In the genomic region with DNA sequence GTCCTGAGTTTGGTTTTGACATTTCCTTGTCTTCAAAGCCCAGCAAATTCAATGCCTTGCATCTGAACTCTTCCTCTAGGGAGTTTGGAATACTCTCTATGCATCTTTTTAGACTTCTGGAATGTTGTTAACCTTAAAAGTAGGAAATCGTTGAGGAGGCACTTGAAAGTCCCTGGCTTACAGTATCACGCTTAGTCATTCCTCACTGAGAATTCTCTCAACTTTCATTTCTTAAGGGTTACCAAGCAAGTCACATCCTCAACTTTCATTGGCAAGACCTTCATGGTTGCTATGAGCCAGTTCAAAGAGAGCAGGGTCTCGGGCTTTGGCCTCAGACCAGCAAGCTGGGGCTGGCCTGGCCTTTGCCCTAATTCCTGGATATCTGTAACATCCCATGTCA, we compare ENCODE assay signal across 17 cellular contexts.
"Had no signal": no experiment of that assay in that cellular context is flagged by ENCODE, and none has a peak within 500 bp of the region (broad histone marks: within the 10 kb centered on the region; RNA-seq: fewer than 3 reads in every experiment).

No MANE protein-coding gene starts in this region.

- H3K9me3 Mint-ChIP-seq: activated naive CD8-positive, alpha-beta T cell treated with anti-CD3 and anti-CD28 coated beads, Interleukin-2, amount 10 ng/mL, durations not matched to agents 7 days and 5 days; neural crest cell; stimulated activated naive CD8-positive, alpha-beta T cell treated with anti-CD3 and anti-CD28 coated beads, Interleukin-15, Interleukin-2, amounts not matched to agents 100 ng/mL and 50 ng/mL, for 24 hours; type B pancreatic cell had no signal

- FAIRE-seq: frontal cortex, TTC549 had no signal

- H3K27ac ChIP-seq: psoas muscle, right lobe of liver had no signal

- H3K4me2 ChIP-seq: smooth muscle cell had no signal

- ATAC-seq: left cardiac atrium, psoas muscle, right lobe of liver had no signal

- H3K27ac Mint-ChIP-seq: activated naive CD8-positive, alpha-beta T cell treated with anti-CD3 and anti-CD28 coated beads, Interleukin-2, amount 10 ng/mL, durations not matched to agents 7 days and 5 days; stimulated activated naive CD8-positive, alpha-beta T cell treated with anti-CD3 and anti-CD28 coated beads, Interleukin-15, Interleukin-2, amounts not matched to agents 100 ng/mL and 50 ng/mL, for 24 hours; type B pancreatic cell had no signal

- H3K36me3 ChIP-seq: right lobe of liver had no signal

- DNase-seq: activated CD4-positive, alpha-beta T cell treated with anti-CD3 and anti-CD28 coated beads, Interleukin-2, amount 50 U/mL, for 1 hour; activated naive CD4-positive, alpha-beta T cell; activated naive CD8-positive, alpha-beta T cell treated with anti-CD3 and anti-CD28 coated beads, Interleukin-2, amount 10 ng/mL, durations not matched to agents 7 days and 5 days; anterior cingulate cortex; head of caudate nucleus; left cardiac atrium; midbrain; psoas muscle; right lobe of liver; T-helper 2 cell had no signal

- H3K4me1 ChIP-seq: psoas muscle, right lobe of liver had no signal

- H3K4me3 ChIP-seq: lung, psoas muscle, right lobe of liver, smooth muscle cell had no signal

- H3K4me1 Mint-ChIP-seq: activated naive CD8-positive, alpha-beta T cell treated with anti-CD3 and anti-CD28 coated beads, Interleukin-2, amount 10 ng/mL, durations not matched to agents 7 days and 5 days; neural crest cell had no signal

- H3K36me3 Mint-ChIP-seq: activated naive CD8-positive, alpha-beta T cell treated with anti-CD3 and anti-CD28 coated beads, Interleukin-2, amount 10 ng/mL, durations not matched to agents 7 days and 5 days; type B pancreatic cell had no signal

- H3K9me3 ChIP-seq: psoas muscle had no signal

- H3K4me3 Mint-ChIP-seq: activated naive CD8-positive, alpha-beta T cell treated with anti-CD3 and anti-CD28 coated beads, Interleukin-2, amount 10 ng/mL, durations not matched to agents 7 days and 5 days; neural crest cell; stimulated activated naive CD8-positive, alpha-beta T cell treated with anti-CD3 and anti-CD28 coated beads, Interleukin-15, Interleukin-2, amounts not matched to agents 100 ng/mL and 50 ng/mL, for 24 hours; type B pancreatic cell had no signal
